12 cellular contexts compared by ENCODE assay signal in the genomic region with DNA sequence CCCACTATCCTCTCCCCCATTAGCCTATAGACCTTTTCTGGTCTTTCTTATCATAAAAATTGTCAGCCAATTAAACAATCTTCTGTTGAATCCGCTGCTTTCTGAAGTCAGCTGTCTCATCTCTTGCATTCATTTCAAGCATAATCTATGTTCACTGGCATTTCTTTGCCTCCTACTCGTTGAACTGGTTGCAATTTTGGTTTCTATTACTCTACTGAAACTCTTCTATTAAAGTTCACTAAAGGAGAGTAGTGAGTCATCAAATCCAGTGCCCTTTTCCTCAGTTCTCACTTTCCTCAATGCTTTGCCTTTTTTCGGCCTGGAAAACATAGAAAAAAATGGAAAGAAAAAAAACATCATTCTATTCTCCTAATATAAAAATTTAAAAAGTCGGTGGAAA. TPM values are rescaled to one million over a fixed set of nuclear protein-coding genes. Genes with fewer than 3 reads are reported as not detected.
A peak's percentile ranks its signal among the peaks of the same experiment; 100 is the strongest.
DNase-seq lines count a peak whose midpoint lies in the region; ATAC-seq and TF ChIP-seq lines count a peak whose summit lies in the region.
"Had no signal": no experiment of that assay in that cellular context is flagged by ENCODE, and none has a peak within 500 bp of the region (broad histone marks: within the 10 kb centered on the region; RNA-seq: fewer than 3 reads in every experiment).

No MANE protein-coding gene starts in this region.

- no peak overlapping the region for H3K27ac ChIP-seq in fibroblast of lung (ENCODE audit: insufficient read depth, low read length)
- H3K27ac ChIP-seq in sigmoid colon: no peak overlapping the region
- H3K27ac ChIP-seq: SK-N-MC, upper lobe of right lung had no signal

- TF ChIP-seq EP300 in sigmoid colon (IDR thresholded peaks at IDR 0.05): no peak

- TF ChIP-seq CTCF in fibroblast of lung (conservative IDR thresholded peaks at IDR 0.05 in 1 of 2, IDR thresholded peaks at IDR 0.05 in 1 of 2; ENCODE audit: low read depth in 1 of 2, low read length in 2 of 2) (no peak), sigmoid colon (IDR thresholded peaks at IDR 0.05) (no peak)

- intact Hi-C loops in sigmoid colon (cut with DNase I) (no loop called here), Right ventricle myocardium inferior (cut with DNase I) (no loop called here)

- H3K36me3 ChIP-seq in fibroblast of lung (ENCODE audit: control insufficient read depth, insufficient read depth, low read length) (no peaks in the 10 kb centered on the region), sigmoid colon (no peaks in the 10 kb centered on the region)
- H3K36me3 ChIP-seq: upper lobe of right lung had no signal

- H3K4me2 ChIP-seq in fibroblast of lung (ENCODE audit: extremely low read depth, insufficient read depth, low read length): no peak overlapping the region

- TF ChIP-seq POLR2A in sigmoid colon (IDR thresholded peaks at IDR 0.05): no peak

- H3K9ac ChIP-seq in fibroblast of lung (ENCODE audit: insufficient read depth, low read length): no peak overlapping the region

- WGBS in sigmoid colon, 2 donors: 63 to 74% methylated on average over 4 of the region's 4 CpGs

- H3K79me2 ChIP-seq in fibroblast of lung (ENCODE audit: control insufficient read depth, insufficient read depth, low read length): no peaks in the 10 kb centered on the region

- H3K27me3 ChIP-seq in fibroblast of lung (ENCODE audit: control insufficient read depth, insufficient read depth, low read length): peaks cover 4% of the 10 kb centered on the region
- H3K27me3 ChIP-seq in sigmoid colon: no peaks in the 10 kb centered on the region
- H3K27me3 ChIP-seq: upper lobe of right lung had no signal

- H3K9me3 ChIP-seq in fibroblast of lung (ENCODE audit: control insufficient read depth, insufficient read depth, low read depth, low read length) (no peaks in the 10 kb centered on the region), sigmoid colon (peaks cover 0 to 1% (median 0%) of the 10 kb centered on the region in 4 donors)
- H3K9me3 ChIP-seq: upper lobe of right lung had no signal

- H3K4me3 ChIP-seq in fibroblast of lung (replicated peaks in 1 of 4; ENCODE audit: control extremely low read depth in 1 of 4, insufficient read depth in 1 of 4, low read depth in 3 of 4, low read length in 4 of 4) (no peak overlapping the region), sigmoid colon (no peak overlapping the region)
- H3K4me3 ChIP-seq: SK-N-MC, upper lobe of right lung had no signal

- DNase-seq in fibroblast of lung (ENCODE audit: low read depth in 2 of 2) (peak; percentile 24 to 43), NCI-H2107 treated with DMSO at 0.1 percent for 48 hours (lab: John Stamatoyannopoulos, UW; ENCODE audit: unreplicated experiment) (no peak), sigmoid colon (no peak), Right ventricle myocardium inferior (ENCODE audit: missing footprints) (no peak), NCI-H446 treated with DMSO at 0.1 percent for 48 hours (lab: John Stamatoyannopoulos, UW) (no peak)
- DNase-seq: naive thymus-derived CD4-positive, alpha-beta T cell; NCI-H2081 treated with DMSO at 0.1 percent for 48 hours; upper lobe of right lung had no signal

- ATAC-seq in GM18519 (IDR thresholded peaks at IDR 0.05; ENCODE audit: low FRiP score, unreplicated experiment): peak; percentile 73
- ATAC-seq in GM21528 (IDR thresholded peaks at IDR 0.05; ENCODE audit: low FRiP score, unreplicated experiment): peak; percentile 64
- ATAC-seq in HG03520 (IDR thresholded peaks at IDR 0.05; ENCODE audit: unreplicated experiment): peak; percentile 80
- ATAC-seq in Right ventricle myocardium inferior: no peak
- ATAC-seq: naive thymus-derived CD4-positive, alpha-beta T cell; upper lobe of right lung had no signal

- no peak overlapping the region for H2AFZ ChIP-seq in fibroblast of lung (ENCODE audit: low read length)

- peaks cover 6% of the 10 kb centered on the region for H3K4me1 ChIP-seq in fibroblast of lung (ENCODE audit: control insufficient read depth, extremely low read depth, insufficient read depth, low read length)
- no peaks in the 10 kb centered on the region for H3K4me1 ChIP-seq in sigmoid colon
- H3K4me1 ChIP-seq: upper lobe of right lung had no signal

- H4K20me1 ChIP-seq in fibroblast of lung (ENCODE audit: control insufficient read depth, extremely low read depth, insufficient read depth, low read length): no peaks in the 10 kb centered on the region

RNA-seq across cellular contexts. Expression of a gene that starts 23.9 kb away (rescaled TPM):
- total RNA-seq in fibroblast of lung: not detected in 2 replicates
- not detected in 2 replicates for polyA plus RNA-seq in fibroblast of lung
- polyA plus RNA-seq in fibroblast of lung (2012): not detected in 2 replicates
- not detected in 2 replicates for polyA minus RNA-seq in fibroblast of lung (ENCODE audit: low replicate concordance)
- not detected for total RNA-seq in sigmoid colon
- 100 to 1,000 TPM in 1 of 3 donors, 1 to 10 TPM in 2; 1.2 to 271 (median 1.6) TPM for polyA plus RNA-seq in sigmoid colon
- not detected for total RNA-seq in Right ventricle myocardium inferior
- total RNA-seq: upper lobe of right lung had no signal
- polyA plus RNA-seq: naive thymus-derived CD4-positive, alpha-beta T cell had no signal

Comparison
In these comparisons a context has a peak if more than half of its experiments do, and no peak if none do; other contexts are left out.
1. DNase-seq: peak in fibroblast of lung (2 of 2); none in NCI-H2107 treated with DMSO at 0.1 percent for 48 hours (single experiment), sigmoid colon (single experiment), Right ventricle myocardium inferior (single experiment) and NCI-H446 treated with DMSO at 0.1 percent for 48 hours (single experiment).